Comparison of ENCODE assay signal across 16 cellular contexts in the genomic region with DNA sequence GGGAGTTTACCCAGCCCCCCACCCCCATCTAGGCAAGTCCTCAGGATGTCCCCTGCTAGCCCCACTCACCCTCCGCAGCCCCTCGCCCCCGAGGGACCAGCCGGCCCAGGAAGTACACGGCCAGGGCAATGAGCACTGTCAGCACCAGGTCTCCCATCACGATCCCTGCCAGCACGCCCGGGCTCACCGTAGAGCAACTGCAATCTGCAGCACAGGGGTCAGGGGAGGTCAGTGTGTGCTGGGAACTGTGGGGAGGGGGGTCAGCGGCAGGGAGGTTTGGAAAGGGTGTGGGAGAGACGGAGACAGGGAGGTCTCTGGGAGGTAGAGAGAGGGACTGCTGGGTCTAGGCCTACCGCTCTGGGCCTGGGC. TPM values are rescaled to one million over a fixed set of nuclear protein-coding genes. Genes with fewer than 3 reads are reported as not detected.
DNase-seq lines count a peak whose midpoint lies in the region; ATAC-seq and TF ChIP-seq lines count a peak whose summit lies in the region.
"Had no signal": no experiment of that assay in that cellular context is flagged by ENCODE, and none has a peak within 500 bp of the region (broad histone marks: within the 10 kb centered on the region; RNA-seq: fewer than 3 reads in every experiment).

No MANE protein-coding gene starts in this region.

- no peak overlapping the region for H3K4me3 ChIP-seq in cardiac muscle cell
- H3K4me3 ChIP-seq in dorsolateral prefrontal cortex: peak overlapping the region in 42 of 59 donors; percentile 7 to 52 (median 34)
- no peak overlapping the region for H3K4me3 ChIP-seq in naive thymus-derived CD4-positive, alpha-beta T cell (ENCODE audit: low read length)
- peak overlapping the region in 1 of 4 donors; percentile 23 for H3K4me3 ChIP-seq in transverse colon
- H3K4me3 ChIP-seq: body of pancreas, smooth muscle cell had no signal

- H3K27ac ChIP-seq in cardiac muscle cell: peak overlapping the region; percentile 16
- peak overlapping the region in 39 of 59 donors; percentile 7 to 91 (median 62) for H3K27ac ChIP-seq in dorsolateral prefrontal cortex
- no peak overlapping the region for H3K27ac ChIP-seq in naive thymus-derived CD4-positive, alpha-beta T cell (ENCODE audit: low read depth, low read length)
- peak overlapping the region; percentile 54 to 94 (median 64) for H3K27ac ChIP-seq in transverse colon

- in situ Hi-C loops in transverse colon (cut with MboI; ENCODE audit: low pct_ligation_motif_present in 1 of 4, low pct_unique_long_range_greater_than_20kb in 1 of 4, low sequenced_read_pairs in 3 of 4): no loop called here

- no peaks in the 10 kb centered on the region for H3K9me3 Mint-ChIP-seq in naive thymus-derived CD4-positive, alpha-beta T cell
- H3K9me3 Mint-ChIP-seq: activated T-helper 1 cell treated with anti-CD3 and anti-CD28 coated beads, Interleukin-12 subunit alpha, Interleukin-12 subunit beta, Interleukin-2, Interleukin-4 antibody, amounts not matched to agents 30 ng/mL and 10 ng/mL and 1 ng/mL, durations not matched to agents 14 hours and 24 hours and 36 hours had no signal

- WGBS in transverse colon (ENCODE audit: low coverage in 1 of 2), 2 donors: 69 to 90% methylated on average over 2 to 12 of the region's 12 CpGs

- ATAC-seq in Right ventricle myocardium superior (ENCODE audit: poor library complexity) (no peak), GM18517 (IDR thresholded peaks at IDR 0.05; ENCODE audit: unreplicated experiment) (no peak)
- no peak for ATAC-seq in naive thymus-derived CD4-positive, alpha-beta T cell
- ATAC-seq: body of pancreas had no signal

- H3K4me1 ChIP-seq in cardiac muscle cell (ENCODE audit: low read depth) (peaks cover 12% of the 10 kb centered on the region), transverse colon (peaks cover 0 to 17% (median 3%) of the 10 kb centered on the region in 4 donors)
- peaks cover 23 to 26% of the 10 kb centered on the region in 2 donors for H3K4me1 ChIP-seq in naive thymus-derived CD4-positive, alpha-beta T cell (ENCODE audit: control insufficient read depth in 2 of 2, insufficient read depth in 2 of 2, low read length in 2 of 2)

- no peak for TF ChIP-seq POLR2A in transverse colon (IDR thresholded peaks at IDR 0.05)

- peak in 1 of 2 donors; percentile 64 for DNase-seq in cardiac muscle cell (ENCODE audit: low read depth in 1 of 2, low spot score in 1 of 2)
- DNase-seq in Right ventricle myocardium superior: no peak
- DNase-seq in dorsolateral prefrontal cortex: no peak
- DNase-seq in naive thymus-derived CD4-positive, alpha-beta T cell: no peak
- DNase-seq in transverse colon: no peak
- DNase-seq in SW480 (ENCODE audit: low spot score): no peak
- DNase-seq in NCI-H1092 (lab: John Stamatoyannopoulos, UW): no peak
- DNase-seq: NCI-H1694, NCI-H748 treated with DMSO at 0.1 percent for 48 hours, SIG-M5 had no signal

- no peaks in the 10 kb centered on the region for H3K27me3 ChIP-seq in cardiac muscle cell
- H3K27me3 ChIP-seq in dorsolateral prefrontal cortex: no peaks in the 10 kb centered on the region
- no peaks in the 10 kb centered on the region for H3K27me3 ChIP-seq in naive thymus-derived CD4-positive, alpha-beta T cell (ENCODE audit: control insufficient read depth in 2 of 2, insufficient read depth in 2 of 2, low read length in 2 of 2)
- no peaks in the 10 kb centered on the region for H3K27me3 ChIP-seq in transverse colon
- H3K27me3 ChIP-seq: body of pancreas had no signal

- H3K9me3 ChIP-seq in cardiac muscle cell (ENCODE audit: low read depth): no peaks in the 10 kb centered on the region
- H3K9me3 ChIP-seq in naive thymus-derived CD4-positive, alpha-beta T cell (ENCODE audit: control insufficient read depth in 2 of 3, low read length in 3 of 3): no peaks in the 10 kb centered on the region
- H3K9me3 ChIP-seq in transverse colon: no peaks in the 10 kb centered on the region
- H3K9me3 ChIP-seq: body of pancreas had no signal

- no peaks in the 10 kb centered on the region for H3K27me3 Mint-ChIP-seq in naive thymus-derived CD4-positive, alpha-beta T cell

- POLR2A ChIA-PET in naive thymus-derived CD4-positive, alpha-beta T cell (lab: Charles Lee): interaction anchor here (0.7 to 0.9 kb wide), 2 partner anchors 238 to 592 kb away, joined by 3 read pairs; no protein-coding TSS in a partner anchor

- peaks cover 0 to 4% (median 0%) of the 10 kb centered on the region in 5 donors for H3K36me3 Mint-ChIP-seq in naive thymus-derived CD4-positive, alpha-beta T cell

- intact Hi-C loops in Right ventricle myocardium superior (cut with DNase I): no loop called here
- intact Hi-C loops in dorsolateral prefrontal cortex (cut with DNase I): no loop called here
- intact Hi-C loops in naive thymus-derived CD4-positive, alpha-beta T cell (cut with micrococcal nuclease): no loop called here
- intact Hi-C loops in transverse colon (cut with DNase I; ENCODE audit: low total_unique reads): no loop called here

- peaks cover 35 to 66% (median 46%) of the 10 kb centered on the region in 7 donors for H3K4me1 Mint-ChIP-seq in naive thymus-derived CD4-positive, alpha-beta T cell

- H3K27ac Mint-ChIP-seq in naive thymus-derived CD4-positive, alpha-beta T cell: peak overlapping the region in 5 of 9 donors; percentile 25 to 92 (median 55)
- H3K27ac Mint-ChIP-seq: activated T-helper 1 cell treated with anti-CD3 and anti-CD28 coated beads, Interleukin-12 subunit alpha, Interleukin-12 subunit beta, Interleukin-2, Interleukin-4 antibody, amounts not matched to agents 30 ng/mL and 10 ng/mL and 1 ng/mL, durations not matched to agents 14 hours and 24 hours and 36 hours had no signal

- H3K36me3 ChIP-seq in cardiac muscle cell: no peaks in the 10 kb centered on the region
- peaks cover 0 to 4% (median 0%) of the 10 kb centered on the region in 3 experiments for H3K36me3 ChIP-seq in naive thymus-derived CD4-positive, alpha-beta T cell (ENCODE audit: control insufficient read depth in 2 of 3, insufficient read depth in 3 of 3, low read length in 3 of 3)
- H3K36me3 ChIP-seq in transverse colon: no peaks in the 10 kb centered on the region

- peak overlapping the region in 2 of 10 donors; percentile 71 to 82 for H3K4me3 Mint-ChIP-seq in naive thymus-derived CD4-positive, alpha-beta T cell
- H3K4me3 Mint-ChIP-seq: activated T-helper 1 cell treated with anti-CD3 and anti-CD28 coated beads, Interleukin-12 subunit alpha, Interleukin-12 subunit beta, Interleukin-2, Interleukin-4 antibody, amounts not matched to agents 30 ng/mL and 10 ng/mL and 1 ng/mL, durations not matched to agents 14 hours and 24 hours and 36 hours had no signal

- TF ChIP-seq EP300 in transverse colon (IDR thresholded peaks at IDR 0.05; ENCODE audit: low read depth): no peak

- TF ChIP-seq CTCF in cardiac muscle cell (IDR thresholded peaks at IDR 0.05; ENCODE audit: low read depth, low read length) (no peak), dorsolateral prefrontal cortex (IDR thresholded peaks at IDR 0.05 in 54 of 56, conservative IDR thresholded peaks at IDR 0.05 in 2 of 56; ENCODE audit: low read depth in 1 of 56, partially characterized antibody in 56 of 56) (no peak), transverse colon (IDR thresholded peaks at IDR 0.05) (no peak)

- CTCF ChIA-PET in naive thymus-derived CD4-positive, alpha-beta T cell (lab: Charles Lee): no interaction called here

RNA-seq across cellular contexts. Expression of gene TYROBP, which starts 0.7 kb away (rescaled TPM):
- total RNA-seq in cardiac muscle cell (2.9 TPM in 1 of 2 replicates, not detected in the other), Right ventricle myocardium superior (28.3 TPM), dorsolateral prefrontal cortex (10 to 100 TPM in 111 of 120 experiments, 1 to 10 TPM in 9; 4.0 to 78.1 (median 21.7) TPM), transverse colon (10 to 100 TPM; 25.6 to 81.5 (median 52.2) TPM)
- 0.79 TPM in 1 of 2 replicates, not detected in the other for polyA plus RNA-seq in cardiac muscle cell
- 100 to 1,000 TPM in 1 of 5 experiments, 10 to 100 TPM in 3, not detected in 1; 15.1 to 428 (median 35.6) TPM for total RNA-seq in naive thymus-derived CD4-positive, alpha-beta T cell
- 1 to 10 TPM; 2.3 to 3.7 TPM for polyA plus RNA-seq in naive thymus-derived CD4-positive, alpha-beta T cell
- total RNA-seq: activated T-helper 1 cell treated with anti-CD3 and anti-CD28 coated beads, Interleukin-12 subunit alpha, Interleukin-12 subunit beta, Interleukin-2, Interleukin-4 antibody, amounts not matched to agents 30 ng/mL and 10 ng/mL and 1 ng/mL, durations not matched to agents 14 hours and 24 hours and 36 hours; epithelial cell of proximal tubule; smooth muscle cell had no signal
- polyA plus RNA-seq: BJ, smooth muscle cell had no signal

RNA-seq across cellular contexts. Expression of gene HCST, which starts 5.0 kb away (rescaled TPM):
- 2.5 TPM in 1 of 2 replicates, not detected in the other for total RNA-seq in cardiac muscle cell
- polyA plus RNA-seq in cardiac muscle cell: 2.1 and 2.4 TPM in 2 replicates
- 4.1 TPM for total RNA-seq in Right ventricle myocardium superior
- 10 to 100 TPM in 16 of 120 experiments, 1 to 10 TPM in 100, under 1 TPM in 2, not detected in 2; 0.91 to 23.2 (median 5.7) TPM for total RNA-seq in dorsolateral prefrontal cortex
- 100 to 1,000 TPM in 3 of 5 experiments, 10 to 100 TPM in 2; 57.4 to 117 (median 113) TPM for total RNA-seq in naive thymus-derived CD4-positive, alpha-beta T cell
- 100 to 1,000 TPM; 879 to 895 TPM for polyA plus RNA-seq in naive thymus-derived CD4-positive, alpha-beta T cell
- 1 to 10 TPM in 1 of 4 donors, not detected in 3; 9.4 TPM for total RNA-seq in transverse colon
- total RNA-seq: epithelial cell of proximal tubule had no signal

RNA-seq across cellular contexts. Expression of gene NFKBID, which starts 7.0 kb away (rescaled TPM):
- total RNA-seq in cardiac muscle cell: 3.7 and 5.1 TPM in 2 replicates
- polyA plus RNA-seq in cardiac muscle cell: 6.4 and 8.5 TPM in 2 replicates
- total RNA-seq in Right ventricle myocardium superior: 2.6 TPM
- total RNA-seq in dorsolateral prefrontal cortex: 10 to 100 TPM in 58 of 120 experiments, 1 to 10 TPM in 62; 4.0 to 22.7 (median 9.9) TPM
- 100 to 1,000 TPM in 1 of 5 experiments, 10 to 100 TPM in 4; 47.8 to 116 (median 57.0) TPM for total RNA-seq in naive thymus-derived CD4-positive, alpha-beta T cell
- 1 to 10 TPM; 2.4 to 6.5 TPM for polyA plus RNA-seq in naive thymus-derived CD4-positive, alpha-beta T cell
- 10 to 100 TPM in 3 of 4 donors, 1 to 10 TPM in 1; 7.5 to 29.5 (median 13.1) TPM for total RNA-seq in transverse colon

RNA-seq across cellular contexts. Expression of gene LRFN3, which starts 28.8 kb away (rescaled TPM):
- total RNA-seq in cardiac muscle cell: 13.4 and 14.3 TPM in 2 replicates
- polyA plus RNA-seq in cardiac muscle cell: 10.3 and 16.0 TPM in 2 replicates
- 6.1 TPM for total RNA-seq in Right ventricle myocardium superior
- 10 to 100 TPM; 14.6 to 42.1 (median 25.6) TPM for total RNA-seq in dorsolateral prefrontal cortex
- 10 to 100 TPM in 3 of 5 experiments, 1 to 10 TPM in 2; 5.7 to 14.9 (median 11.6) TPM for total RNA-seq in naive thymus-derived CD4-positive, alpha-beta T cell
- polyA plus RNA-seq in naive thymus-derived CD4-positive, alpha-beta T cell: 1 to 10 TPM; 1.2 to 2.4 TPM
- total RNA-seq in transverse colon: 10 to 100 TPM; 12.1 to 48.6 (median 16.6) TPM

RNA-seq across cellular contexts. Expression of gene APLP1, which starts 39.0 kb away (rescaled TPM):
- total RNA-seq in cardiac muscle cell (126 and 134 TPM in 2 replicates), Right ventricle myocardium superior (17.8 TPM), dorsolateral prefrontal cortex (1,000 to 10,000 TPM in 76 of 120 experiments, 100 to 1,000 TPM in 44; 448 to 2,969 (median 1,100) TPM), transverse colon (10 to 100 TPM in 1 of 4 donors, 1 to 10 TPM in 2, under 1 TPM in 1; 1.00 to 10.5 (median 4.5) TPM)
- polyA plus RNA-seq in cardiac muscle cell: 117 and 157 TPM in 2 replicates
- 1 to 10 TPM in 1 of 5 experiments, not detected in 4; 2.4 TPM for total RNA-seq in naive thymus-derived CD4-positive, alpha-beta T cell
- not detected for polyA plus RNA-seq in naive thymus-derived CD4-positive, alpha-beta T cell

Comparison
In these comparisons a context has a peak if more than half of its experiments do, and no peak if none do; other contexts are left out.
1. H3K4me3 ChIP-seq: peak in dorsolateral prefrontal cortex (42 of 59); none in cardiac muscle cell (single experiment) and naive thymus-derived CD4-positive, alpha-beta T cell (single experiment).